ENCODE assay signal across 32 cellular contexts in genomic region chr16:75085556-75085955, GRCh38. TPM values are rescaled to one million over a fixed set of nuclear protein-coding genes. Genes with fewer than 3 reads are reported as not detected.
DNase-seq lines count a peak whose midpoint lies in the region; ATAC-seq, FAIRE-seq and TF ChIP-seq lines count a peak whose summit lies in the region.
"Had no signal": no experiment of that assay in that cellular context is flagged by ENCODE, and none has a peak within 500 bp of the region (broad histone marks: within the 10 kb centered on the region; RNA-seq: fewer than 3 reads in every experiment).

No MANE protein-coding gene starts in this region.

- H3K36me3 ChIP-seq in BLaER1 (peaks cover 31% of the 10 kb centered on the region), GM23338 (ENCODE audit: insufficient read depth) (0 out of 2 replicates have a peak, but pooled peaks cover 2% of the 10 kb centered on the region), psoas muscle (ENCODE audit: insufficient read depth in 1 of 2, low read depth in 1 of 2) (no peaks in the 10 kb centered on the region), endodermal cell (ENCODE audit: control insufficient read depth, insufficient read depth, low read length) (peaks cover 11% of the 10 kb centered on the region)
- H3K36me3 ChIP-seq: ascending aorta, cardiac muscle cell, esophagus squamous epithelium, SJCRH30, upper lobe of left lung had no signal

- H3K9me3 ChIP-seq in BLaER1 (no peaks in the 10 kb centered on the region), psoas muscle (no peaks in the 10 kb centered on the region), endodermal cell (ENCODE audit: control insufficient read depth, low read length) (no peaks in the 10 kb centered on the region)
- H3K9me3 ChIP-seq: ascending aorta, esophagus squamous epithelium, SJCRH30, upper lobe of left lung had no signal

- no peak for ATAC-seq in GM23338
- ATAC-seq in psoas muscle = no peak
- ATAC-seq: effector memory CD8-positive, alpha-beta T cell; left ventricle myocardium superior; naive thymus-derived CD4-positive, alpha-beta T cell had no signal

- DNase-seq in GM23338 (ENCODE audit: low spot score) (no peak), endothelial cell (ENCODE audit: low spot score) (no peak), psoas muscle (no peak), H4 (ENCODE audit: low spot score) (no peak), GM19239 (ENCODE audit: insufficient read length, low spot score) (no peak), AG20443 (ENCODE audit: low spot score) (no peak), endodermal cell (no peak)
- DNase-seq: ACHN; activated CD4-positive, alpha-beta memory T cell treated with anti-CD3 and anti-CD28 coated beads, Interleukin-2, amount 10 ng/mL, durations not matched to agents 7 days and 5 days; activated CD4-positive, alpha-beta T cell treated with anti-CD3 and anti-CD28 coated beads for 1 hour; activated effector memory CD4-positive, alpha-beta T cell treated with Interleukin-2 at 50 U/mL for 16 hours; activated naive CD8-positive, alpha-beta T cell treated with anti-CD3 and anti-CD28 coated beads, Interleukin-2, amount 10 ng/mL, durations not matched to agents 7 days and 5 days; effector memory CD8-positive, alpha-beta T cell; esophagus squamous epithelium; islet precursor cell; KBM-7; left ventricle myocardium superior; naive thymus-derived CD4-positive, alpha-beta T cell; NCI-H1417 treated with DMSO at 0.1 percent for 48 hours; NCI-H2081 treated with DMSO at 0.1 percent for 48 hours; NCI-H82; SJCRH30; stimulated activated CD4-positive, alpha-beta T cell treated with anti-CD3 and anti-CD28 coated beads, Interleukin-2, amount 100 ng/mL, for 24 hours; upper lobe of left lung had no signal

- H3K27ac ChIP-seq in BLaER1 (peak overlapping the region; percentile 77), GM23338 (ENCODE audit: low read depth) (peak overlapping the region; percentile 45; the same call in 1 of the 2 replicates), psoas muscle (peak overlapping the region; percentile 85), endodermal cell (ENCODE audit: low read depth, low read length) (no peak overlapping the region)
- H3K27ac ChIP-seq: ascending aorta, cardiac muscle cell, coronary artery, SJCRH30 had no signal

- H3K4me1 Mint-ChIP-seq in GM23338 (peaks cover 34% of the 10 kb centered on the region), endothelial cell (ENCODE audit: unreplicated experiment) (peaks cover 81% of the 10 kb centered on the region), endodermal cell (peaks cover 17% of the 10 kb centered on the region)

- TF ChIP-seq CTCF in GM23338 (conservative IDR thresholded peaks at IDR 0.05; ENCODE audit: low read depth in 2 of 2) (no peak), endothelial cell (IDR thresholded peaks at IDR 0.05; ENCODE audit: unreplicated experiment) (no peak), psoas muscle (IDR thresholded peaks at IDR 0.05) (no peak), endodermal cell (conservative IDR thresholded peaks at IDR 0.05) (no peak)

- H3K9me3 Mint-ChIP-seq in GM23338 (no peaks in the 10 kb centered on the region), endothelial cell (ENCODE audit: unreplicated experiment) (no peaks in the 10 kb centered on the region), endodermal cell (no peaks in the 10 kb centered on the region)
- H3K9me3 Mint-ChIP-seq: activated CD4-positive, alpha-beta memory T cell treated with anti-CD3 and anti-CD28 coated beads, Interleukin-2, amount 10 ng/mL, durations not matched to agents 7 days and 5 days; activated naive CD8-positive, alpha-beta T cell treated with anti-CD3 and anti-CD28 coated beads, Interleukin-2, amount 10 ng/mL, durations not matched to agents 7 days and 5 days; effector memory CD8-positive, alpha-beta T cell had no signal

- no peaks in the 10 kb centered on the region for H3K27me3 ChIP-seq in BLaER1
- no peaks in the 10 kb centered on the region for H3K27me3 ChIP-seq in GM23338 (ENCODE audit: insufficient read depth)
- H3K27me3 ChIP-seq in psoas muscle (ENCODE audit: insufficient read depth in 3 of 3, low read length in 2 of 3) = no peaks in the 10 kb centered on the region
- no peaks in the 10 kb centered on the region for H3K27me3 ChIP-seq in endodermal cell (ENCODE audit: control insufficient read depth, insufficient read depth, low read length, poor library complexity, severe bottlenecking)
- H3K27me3 ChIP-seq: ascending aorta, cardiac muscle cell, esophagus squamous epithelium, SJCRH30, upper lobe of left lung had no signal

- H3K4me3 Mint-ChIP-seq in GM23338 = no peak overlapping the region
- H3K4me3 Mint-ChIP-seq in endothelial cell (ENCODE audit: unreplicated experiment) = peak overlapping the region; percentile 75
- H3K4me3 Mint-ChIP-seq in endodermal cell = no peak overlapping the region
- H3K4me3 Mint-ChIP-seq: activated CD4-positive, alpha-beta memory T cell treated with anti-CD3 and anti-CD28 coated beads, Interleukin-2, amount 10 ng/mL, durations not matched to agents 7 days and 5 days; activated naive CD8-positive, alpha-beta T cell treated with anti-CD3 and anti-CD28 coated beads, Interleukin-2, amount 10 ng/mL, durations not matched to agents 7 days and 5 days; effector memory CD8-positive, alpha-beta T cell; naive thymus-derived CD4-positive, alpha-beta T cell had no signal

- intact Hi-C loops in psoas muscle (cut with DNase I) = loop anchor here in 1 of 2 donors (5.0 kb wide), 1 partner anchor 38 kb away; no protein-coding TSS in a partner anchor

- WGBS in psoas muscle, 3 donors = 66 to 72% (median 68%) methylated on average over 4 of the region's 4 CpGs
- WGBS in endodermal cell (ENCODE audit: insufficient coverage in 1 of 2, insufficient read length in 1 of 2), 2 experiments = 87 to 94% methylated on average over 2 to 3 of the region's 4 CpGs

- H3F3A ChIP-seq in GM23338 (replicated peaks; ENCODE audit: low read depth) = 0 out of 2 replicates have a peak, but pooled peaks cover 8% of the 10 kb centered on the region

- H3K9me2 ChIP-seq in GM23338 (ENCODE audit: insufficient read depth) = no peaks in the 10 kb centered on the region

- H3K9ac ChIP-seq in BLaER1 = no peak overlapping the region
- no peak overlapping the region for H3K9ac ChIP-seq in endodermal cell (ENCODE audit: extremely low read depth, low read length, poor library complexity, severe bottlenecking)

- peaks cover 9% of the 10 kb centered on the region for H3K27me3 Mint-ChIP-seq in GM23338 (ENCODE audit: insufficient read depth, low read depth, poor library complexity)
- H3K27me3 Mint-ChIP-seq in endothelial cell (ENCODE audit: unreplicated experiment) = peaks cover 11% of the 10 kb centered on the region
- H3K27me3 Mint-ChIP-seq in endodermal cell (ENCODE audit: insufficient read depth) = no peaks in the 10 kb centered on the region
- H3K27me3 Mint-ChIP-seq: activated CD4-positive, alpha-beta memory T cell treated with anti-CD3 and anti-CD28 coated beads, Interleukin-2, amount 10 ng/mL, durations not matched to agents 7 days and 5 days; activated naive CD8-positive, alpha-beta T cell treated with anti-CD3 and anti-CD28 coated beads, Interleukin-2, amount 10 ng/mL, durations not matched to agents 7 days and 5 days; effector memory CD8-positive, alpha-beta T cell; naive thymus-derived CD4-positive, alpha-beta T cell had no signal

- H3K4me1 ChIP-seq in BLaER1 (peaks cover 100% of the 10 kb centered on the region), GM23338 (ENCODE audit: insufficient read depth) (peaks cover 15% of the 10 kb centered on the region), psoas muscle (peaks cover 73% of the 10 kb centered on the region), endodermal cell (ENCODE audit: control insufficient read depth, insufficient read depth, low read length) (peaks cover 12% of the 10 kb centered on the region)

- H3K79me2 ChIP-seq in GM23338 (replicated peaks; ENCODE audit: insufficient read depth) = peaks cover 99% of the 10 kb centered on the region

- H3K4me3 ChIP-seq in BLaER1 (no peak overlapping the region), GM23338 (no peak overlapping the region), psoas muscle (no peak overlapping the region), endodermal cell (ENCODE audit: low read length) (no peak overlapping the region)
- H3K4me3 ChIP-seq: ascending aorta, cardiac muscle cell, coronary artery, esophagus squamous epithelium, SJCRH30, upper lobe of left lung had no signal

- FAIRE-seq in GM19239 (lab: Jason Lieb, UNC) = no peak
- FAIRE-seq: D721Med, H1, TTC549 had no signal

- H3K36me3 Mint-ChIP-seq in GM23338 (ENCODE audit: low read depth) (peaks cover 2% of the 10 kb centered on the region; the same call in 1 of the 3 replicates), endothelial cell (ENCODE audit: low read depth, unreplicated experiment) (peaks cover 16% of the 10 kb centered on the region), endodermal cell (ENCODE audit: low read depth) (peaks cover 6% of the 10 kb centered on the region)

- H2AFZ ChIP-seq in GM23338 = no peak overlapping the region

- H3K4me2 ChIP-seq in BLaER1 = peak overlapping the region; percentile 97
- no peak overlapping the region for H3K4me2 ChIP-seq in GM23338

- H3K27ac Mint-ChIP-seq in GM23338 (no peak overlapping the region), endothelial cell (ENCODE audit: unreplicated experiment) (peak overlapping the region; percentile 53), endodermal cell (no peak overlapping the region)
- H3K27ac Mint-ChIP-seq: activated CD4-positive, alpha-beta memory T cell treated with anti-CD3 and anti-CD28 coated beads, Interleukin-2, amount 10 ng/mL, durations not matched to agents 7 days and 5 days; activated naive CD8-positive, alpha-beta T cell treated with anti-CD3 and anti-CD28 coated beads, Interleukin-2, amount 10 ng/mL, durations not matched to agents 7 days and 5 days; effector memory CD8-positive, alpha-beta T cell had no signal

- H4K20me1 ChIP-seq in BLaER1 (peaks cover 46% of the 10 kb centered on the region), GM23338 (replicated peaks; ENCODE audit: insufficient read depth) (peaks cover 12% of the 10 kb centered on the region)

TF ChIP-seq in GM23338, 12 proteins besides CTCF, POLR2A, EP300 and RAD21 (continues in another document):
- TF ChIP-seq POLR2AphosphoS5 (IDR thresholded peaks at IDR 0.05; ENCODE audit: low read depth) = no peak

RNA-seq across cellular contexts. Expression of gene LDHD, which starts 31.0 kb away (rescaled TPM):
- total RNA-seq in GM23338 (2014; rRNA removed; shearing (Covaris generic)) = 7.7 and 10.6 TPM in 2 replicates
- polyA plus RNA-seq in GM23338 (2016; fragmentation: Nextera tagmentation; extraction: Ambion mirVana) = 3.9 and 5.0 TPM in 2 replicates
- 0.36 TPM for total RNA-seq in endothelial cell (ENCODE audit: unreplicated experiment)
- 10 to 100 TPM; 26.2 to 66.6 (median 41.3) TPM for total RNA-seq in psoas muscle
- polyA plus RNA-seq in psoas muscle = 10 to 100 TPM; 20.5 to 37.5 (median 27.8) TPM
- total RNA-seq in H4 (2014; rRNA removed; shearing (Covaris generic)) = 0.10 and 2.4 TPM in 2 replicates
- total RNA-seq in endodermal cell = 1 to 10 TPM; 1.4 to 4.3 TPM
- polyA plus RNA-seq in endodermal cell (2013, experiment 1 of 2) = 1.3 TPM
- 0.70 TPM for polyA plus RNA-seq in endodermal cell (2013, experiment 2 of 2)
- total RNA-seq: activated naive CD8-positive, alpha-beta T cell treated with anti-CD3 and anti-CD28 coated beads, Interleukin-2, amount 10 ng/mL, durations not matched to agents 7 days and 5 days; HT1080 had no signal
